Comparison of ENCODE assay signal across 27 cellular contexts in genomic region chr17:1553354-1554266, GRCh38. TPM values are rescaled to one million over a fixed set of nuclear protein-coding genes. Genes with fewer than 3 reads are reported as not detected.
DNase-seq lines count a peak whose midpoint lies in the region; ATAC-seq, FAIRE-seq and TF ChIP-seq lines count a peak whose summit lies in the region.
"Had no signal": no experiment of that assay in that cellular context is flagged by ENCODE, and none has a peak within 500 bp of the region (broad histone marks: within the 10 kb centered on the region; RNA-seq: fewer than 3 reads in every experiment).

No MANE protein-coding gene starts in this region.

- peaks cover 4 to 20% (median 13%) of the 10 kb centered on the region in 4 donors for H3K36me3 ChIP-seq in liver (ENCODE audit: control insufficient read depth in 4 of 4, insufficient read depth in 3 of 4, low read depth in 1 of 4, low read length in 3 of 4)
- H3K36me3 ChIP-seq in HepG2 (replicated peaks in 1 of 2; ENCODE audit: control insufficient read depth in 1 of 2, insufficient read depth in 2 of 2, low read length in 2 of 2): peaks cover 12 to 62% of the 10 kb centered on the region in 2 experiments
- peaks cover 0 to 52% of the 10 kb centered on the region in 2 donors for H3K36me3 ChIP-seq in left lung

- H3K4me1 ChIP-seq in liver (ENCODE audit: control insufficient read depth in 4 of 4, insufficient read depth in 4 of 4, low read length in 3 of 4) (peaks cover 7 to 29% (median 24%) of the 10 kb centered on the region in 4 donors), HepG2 (ENCODE audit: insufficient read depth, low read length) (no peaks in the 10 kb centered on the region), left lung (peaks cover 19 to 50% of the 10 kb centered on the region in 2 donors)

- BruUV-seq in HepG2 (replicated peaks; lab: Mats Ljungman, UMichigan): no TSS peak

- POLR2A ChIA-PET in HepG2 (lab: Yijun Ruan, JAX): no interaction called here

- H3K4me2 ChIP-seq in HepG2 (ENCODE audit: low read depth, low read length): no peak overlapping the region

- TF ChIP-seq EP300 in HepG2 (IDR thresholded peaks at IDR 0.05; ENCODE audit: low read depth in 2 of 2, low read length in 2 of 2) (no peak), HepG2 (CRISPR knock-in tag; IDR thresholded peaks at IDR 0.05; ENCODE audit: borderline replicate concordance) (no peak)

- H4K20me1 ChIP-seq in HepG2 (ENCODE audit: insufficient read depth, low read length): 0 out of 2 replicates have a peak, but pooled peaks cover 2% of the 10 kb centered on the region

- H3K4me3 ChIP-seq in liver (ENCODE audit: low read depth in 1 of 3, low read length in 3 of 3) (no peak overlapping the region), HepG2 (replicated peaks in 1 of 3; ENCODE audit: insufficient read depth in 1 of 3, low read depth in 2 of 3, low read length in 3 of 3) (no peak overlapping the region), left lung (no peak overlapping the region)
- H3K4me3 ChIP-seq: dorsolateral prefrontal cortex, MG63, prostate gland had no signal

- H3K27ac ChIP-seq in liver (ENCODE audit: low read depth in 1 of 2, low read length in 2 of 2): peak overlapping the region; percentile 68 to 69
- H3K27ac ChIP-seq in HepG2 (ENCODE audit: extremely low read length, insufficient read depth, low read length): no peak overlapping the region
- H3K27ac ChIP-seq in left lung: peak overlapping the region; percentile 27 to 83
- H3K27ac ChIP-seq: prostate gland had no signal

- H2AFZ ChIP-seq in HepG2 (ENCODE audit: low read length): no peak overlapping the region

- TF ChIP-seq RAD21 in liver (IDR thresholded peaks at IDR 0.05): peak in 1 of 2 donors; percentile 21
- TF ChIP-seq RAD21 in HepG2 (CRISPR knock-in tag; IDR thresholded peaks at IDR 0.05): no peak

- no peak for TF ChIP-seq POLR2A in HepG2 (IDR thresholded peaks at IDR 0.05; ENCODE audit: insufficient read depth in 1 of 2, low read depth in 2 of 2, low read length in 2 of 2)

- FAIRE-seq in HepG2 (lab: Jason Lieb, UNC): no peak
- FAIRE-seq: frontal cortex, small intestine, TTC549 had no signal

- ATAC-seq in HepG2: no peak
- peak; percentile 74 for ATAC-seq in left lung
- no peak for ATAC-seq in GM21447 (IDR thresholded peaks at IDR 0.05; ENCODE audit: unreplicated experiment)
- ATAC-seq in HG02981 (IDR thresholded peaks at IDR 0.05; ENCODE audit: unreplicated experiment): no peak
- no peak for ATAC-seq in HG03520 (IDR thresholded peaks at IDR 0.05; ENCODE audit: unreplicated experiment)

- in situ Hi-C loops in HepG2 (cut with HindIII; ENCODE audit: extremely low pct_ligation_motif_present, low pct_unique_long_range_greater_than_20kb): no loop called here

- intact Hi-C loops in HepG2 (cut with micrococcal nuclease; ENCODE audit: unreplicated experiment): no loop called here
- intact Hi-C loops in left lung (cut with DNase I): no loop called here
- intact Hi-C loops in posterior vena cava (cut with DNase I): no loop called here

- H3K9ac ChIP-seq in liver (ENCODE audit: low read depth in 1 of 2, low read length in 2 of 2) (peak overlapping the region in 1 of 2 donors; percentile 37), HepG2 (ENCODE audit: insufficient read depth, low read depth, low read length) (no peak overlapping the region)

- CTCF ChIA-PET in HepG2 (lab: Yijun Ruan, JAX; ENCODE audit: low intra/inter-chr PET ratio, low total read pairs): no interaction called here

- WGBS in liver: 65% methylated on average over 12 of the region's 12 CpGs
- WGBS in HepG2 (ENCODE audit: low lambda C conversion rate): 96% methylated on average over 12 of the region's 12 CpGs

- peaks cover 11% of the 10 kb centered on the region for H3K79me2 ChIP-seq in HepG2 (ENCODE audit: insufficient read depth, low read length)

- H3K27me3 ChIP-seq in liver (ENCODE audit: control insufficient read depth in 4 of 4, insufficient read depth in 4 of 4, low read length in 3 of 4): no peaks in the 10 kb centered on the region
- no peaks in the 10 kb centered on the region for H3K27me3 ChIP-seq in HepG2 (ENCODE audit: control insufficient read depth in 1 of 2, insufficient read depth in 2 of 2, low read length in 2 of 2)
- H3K27me3 ChIP-seq in left lung: no peaks in the 10 kb centered on the region
- H3K27me3 ChIP-seq: dorsolateral prefrontal cortex, MG63 had no signal

- DNase-seq in HepG2 (ENCODE audit: low spot score): no peak
- no peak for DNase-seq in left lung
- DNase-seq in posterior vena cava (ENCODE audit: low spot score): peak; percentile 29
- DNase-seq in OCI-M1 (lab: John Stamatoyannopoulos, UW): no peak
- DNase-seq: activated CD4-positive, alpha-beta T cell treated with anti-CD3 and anti-CD28 coated beads for 48 hours; activated CD8-positive, alpha-beta memory T cell treated with anti-CD3 and anti-CD28 coated beads, Interleukin-2, amount 50 U/mL, for 4 hours; activated effector memory CD4-positive, alpha-beta T cell treated with anti-CD3 and anti-CD28 coated beads, Interleukin-2, amount 50 U/mL, for 16 hours; amniotic stem cell; dorsolateral prefrontal cortex; islet precursor cell; mesendoderm; MG63; NCI-H1436 treated with DMSO at 0.1 percent for 48 hours; NCI-H2171; NCI-H69; nephron progenitor cell; SHP77; small intestine; stimulated activated CD4-positive, alpha-beta T cell treated with anti-CD3 and anti-CD28 coated beads, Interleukin-4, amount 100 ng/mL, for 1 hour; SW 1271 had no signal

- H3K9me3 ChIP-seq in liver (ENCODE audit: control insufficient read depth in 4 of 4, low read length in 3 of 4) (no peaks in the 10 kb centered on the region), HepG2 (ENCODE audit: low read length) (no peaks in the 10 kb centered on the region), left lung (no peaks in the 10 kb centered on the region)
- H3K9me3 ChIP-seq: MG63, prostate gland had no signal

- TF ChIP-seq CTCF in liver (IDR thresholded peaks at IDR 0.05; ENCODE audit: low read depth, low read length, missing input control): no peak
- no peak for TF ChIP-seq CTCF in HepG2 (CRISPR knock-in tag; IDR thresholded peaks at IDR 0.05)
- no peak for TF ChIP-seq CTCF in left lung (IDR thresholded peaks at IDR 0.05)

TF ChIP-seq in HepG2, 621 proteins besides CTCF, POLR2A, EP300 and RAD21 (continues in another document):
- no peak for TF ChIP-seq ADNP (CRISPR knock-in tag; IDR thresholded peaks at IDR 0.05)
- TF ChIP-seq ZNF260 (CRISPR knock-in tag; IDR thresholded peaks at IDR 0.05; ENCODE audit: borderline replicate concordance, low read depth): no peak

RNA-seq across cellular contexts. Expression of gene PITPNA, which starts 9.0 kb away (rescaled TPM):
- total RNA-seq in liver (10 to 100 TPM; 14.2 to 14.7 TPM), HepG2 (2016; rRNA removed; fragmentation: Illumina TruSeq; extraction: Trizol) (14.3 and 15.5 TPM in 2 replicates), left lung (10 to 100 TPM; 64.1 to 96.8 TPM), posterior vena cava (10 to 100 TPM; 68.4 to 90.3 TPM)
- polyA plus RNA-seq in liver (10 to 100 TPM in 1 of 2 donors, 1 to 10 TPM in 1; 7.4 to 21.3 TPM), HepG2 (2011; rRNA removed) (20.7 and 23.7 TPM in 2 replicates)
- total RNA-seq in HepG2 (2016; cell fraction: cytosol; rRNA removed; fragmentation: Illumina TruSeq; extraction: Trizol; ENCODE audit: low read depth): 12.3 and 14.3 TPM in 2 replicates
- 14.3 and 15.2 TPM in 2 replicates for total RNA-seq in HepG2 (2016; cell fraction: insoluble cytoplasmic fraction; rRNA removed; fragmentation: Illumina TruSeq; extraction: Trizol)
- total RNA-seq in HepG2 (2016; cell fraction: membrane; rRNA removed; fragmentation: Illumina TruSeq; extraction: Trizol): 10.2 and 12.2 TPM in 2 replicates
- total RNA-seq in HepG2 (2016; cell fraction: nucleus; rRNA removed; fragmentation: Illumina TruSeq; extraction: Trizol): 7.5 and 8.0 TPM in 2 replicates
- 15.2 and 22.5 TPM in 2 replicates for polyA plus RNA-seq in HepG2 (2011; cell fraction: cytosol; rRNA removed)
- 21.9 and 25.0 TPM in 2 replicates for polyA plus RNA-seq in HepG2 (2011; cell fraction: nucleus; rRNA removed)
- 23.5 and 27.9 TPM in 2 replicates for polyA plus RNA-seq in HepG2 (2012)
- polyA plus RNA-seq in HepG2 (2016; cell fraction: cytosol; fragmentation: Illumina TruSeq; extraction: Trizol; ENCODE audit: low read depth): 13.6 and 17.3 TPM in 2 replicates
- 33.8 and 40.9 TPM in 2 replicates for polyA plus RNA-seq in HepG2 (2016; cell fraction: insoluble cytoplasmic fraction; fragmentation: Illumina TruSeq; extraction: Trizol; ENCODE audit: low read depth)
- 21.2 and 22.5 TPM in 2 replicates for polyA plus RNA-seq in HepG2 (2016; cell fraction: membrane; fragmentation: Illumina TruSeq; extraction: Trizol; ENCODE audit: low read depth)
- polyA plus RNA-seq in HepG2 (2016; cell fraction: nucleus; fragmentation: Illumina TruSeq; extraction: Trizol; ENCODE audit: insufficient read depth, low read depth): 37.8 and 46.2 TPM in 2 replicates
- 11.3 and 29.3 TPM in 2 replicates for polyA minus RNA-seq in HepG2 (2011; rRNA and poly(A)+ RNA removed; ENCODE audit: low replicate concordance)
- polyA minus RNA-seq in HepG2 (2011; cell fraction: cytosol; rRNA and poly(A)+ RNA removed): 7.8 and 9.6 TPM in 2 replicates
- polyA minus RNA-seq in HepG2 (2011; cell fraction: nucleus; rRNA and poly(A)+ RNA removed): 6.8 and 7.5 TPM in 2 replicates

RNA-seq across cellular contexts. Expression of gene INPP5K, which starts 37.2 kb away (rescaled TPM):
- 10 to 100 TPM; 19.2 to 47.1 TPM for total RNA-seq in liver
- polyA plus RNA-seq in liver: 10 to 100 TPM in 1 of 2 donors, 1 to 10 TPM in 1; 9.9 to 12.5 TPM
- 4.3 and 4.8 TPM in 2 replicates for total RNA-seq in HepG2 (2016; rRNA removed; fragmentation: Illumina TruSeq; extraction: Trizol)
- total RNA-seq in HepG2 (2016; cell fraction: cytosol; rRNA removed; fragmentation: Illumina TruSeq; extraction: Trizol; ENCODE audit: low read depth): 1.1 and 1.2 TPM in 2 replicates
- total RNA-seq in HepG2 (2016; cell fraction: insoluble cytoplasmic fraction; rRNA removed; fragmentation: Illumina TruSeq; extraction: Trizol): 3.0 and 4.9 TPM in 2 replicates
- total RNA-seq in HepG2 (2016; cell fraction: membrane; rRNA removed; fragmentation: Illumina TruSeq; extraction: Trizol): 3.8 TPM in 2 replicates
- total RNA-seq in HepG2 (2016; cell fraction: nucleus; rRNA removed; fragmentation: Illumina TruSeq; extraction: Trizol): 2.6 and 3.9 TPM in 2 replicates
- polyA plus RNA-seq in HepG2 (2011; rRNA removed): 9.3 and 9.6 TPM in 2 replicates
- polyA plus RNA-seq in HepG2 (2011; cell fraction: cytosol; rRNA removed): 7.3 and 11.5 TPM in 2 replicates
- 14.7 and 18.6 TPM in 2 replicates for polyA plus RNA-seq in HepG2 (2011; cell fraction: nucleus; rRNA removed)
- 4.4 and 6.6 TPM in 2 replicates for polyA plus RNA-seq in HepG2 (2012)
- 1.7 and 3.1 TPM in 2 replicates for polyA plus RNA-seq in HepG2 (2016; cell fraction: cytosol; fragmentation: Illumina TruSeq; extraction: Trizol; ENCODE audit: low read depth)
- polyA plus RNA-seq in HepG2 (2016; cell fraction: insoluble cytoplasmic fraction; fragmentation: Illumina TruSeq; extraction: Trizol; ENCODE audit: low read depth): 3.3 and 4.8 TPM in 2 replicates
- polyA plus RNA-seq in HepG2 (2016; cell fraction: membrane; fragmentation: Illumina TruSeq; extraction: Trizol; ENCODE audit: low read depth): 3.5 and 4.2 TPM in 2 replicates
- 8.4 and 9.9 TPM in 2 replicates for polyA plus RNA-seq in HepG2 (2016; cell fraction: nucleus; fragmentation: Illumina TruSeq; extraction: Trizol; ENCODE audit: insufficient read depth, low read depth)
- polyA minus RNA-seq in HepG2 (2011; rRNA and poly(A)+ RNA removed; ENCODE audit: low replicate concordance): 26.2 and 71.2 TPM in 2 replicates
- polyA minus RNA-seq in HepG2 (2011; cell fraction: cytosol; rRNA and poly(A)+ RNA removed): 6.0 and 7.6 TPM in 2 replicates
- 11.9 and 12.7 TPM in 2 replicates for polyA minus RNA-seq in HepG2 (2011; cell fraction: nucleus; rRNA and poly(A)+ RNA removed)
- total RNA-seq in left lung: 10 to 100 TPM; 41.9 to 51.1 TPM
- total RNA-seq in posterior vena cava: 10 to 100 TPM; 23.5 to 25.2 TPM
